Comparison of ENCODE assay signal across 8 cellular contexts in the genomic region with DNA sequence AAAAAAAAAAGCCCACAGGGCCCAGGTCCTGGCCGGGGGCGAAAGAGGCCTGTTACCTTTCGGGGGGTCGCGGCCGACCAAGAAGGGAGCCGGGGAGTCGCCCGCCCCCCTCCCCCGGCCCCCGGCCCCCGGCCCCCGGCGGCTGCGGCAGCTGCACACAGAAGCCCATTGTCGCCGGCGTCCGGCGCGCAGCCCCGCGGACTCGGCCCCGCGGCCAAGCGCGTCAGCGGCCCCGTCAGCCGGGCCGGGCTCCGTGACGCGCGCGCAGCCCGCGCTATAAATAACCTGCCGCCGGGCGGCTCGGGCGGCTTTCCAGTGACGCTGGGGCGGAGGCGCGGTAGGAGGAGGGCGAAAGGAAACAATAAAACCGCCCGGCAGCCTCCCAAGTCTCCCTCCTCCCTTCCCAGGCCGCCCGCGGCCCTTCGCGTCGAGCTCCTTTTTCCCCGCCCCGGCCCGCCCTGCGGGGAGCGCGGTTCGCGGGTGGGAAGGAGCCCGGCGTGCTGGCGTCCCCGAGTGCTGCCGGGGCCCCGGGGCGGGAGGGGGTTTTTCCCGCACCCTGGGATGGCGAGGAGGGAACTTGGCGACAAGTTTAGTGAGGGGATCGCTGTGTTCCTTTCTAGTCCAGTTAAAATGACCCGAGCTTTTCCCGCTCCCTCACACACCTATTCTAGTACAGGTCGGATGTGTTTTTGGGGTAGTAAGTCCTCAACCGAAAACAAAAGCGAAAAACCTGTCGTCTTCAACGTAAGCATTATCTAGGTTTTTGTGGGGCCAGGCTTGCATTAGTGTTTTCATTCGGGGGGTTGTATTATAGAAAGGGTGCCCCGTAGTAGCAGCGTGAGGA. TPM values are rescaled to one million over a fixed set of nuclear protein-coding genes. Genes with fewer than 3 reads are reported as not detected.
A peak's percentile ranks its signal among the peaks of the same experiment; 100 is the strongest.
DNase-seq lines count a peak whose midpoint lies in the region; ATAC-seq and TF ChIP-seq lines count a peak whose summit lies in the region.

No MANE protein-coding gene starts in this region.

- peak overlapping the region; percentile 97 for H3K27ac Mint-ChIP-seq in neural crest cell (ENCODE audit: unreplicated experiment)
- peak overlapping the region; percentile 98 to 99 for H3K27ac Mint-ChIP-seq in stimulated activated naive CD8-positive, alpha-beta T cell treated with anti-CD3 and anti-CD28 coated beads, Interleukin-15, amount 100 ng/mL, for 72 hours

- H3K9me3 Mint-ChIP-seq in neural crest cell = no peaks in the 10 kb centered on the region
- H3K9me3 Mint-ChIP-seq in stimulated activated naive CD8-positive, alpha-beta T cell treated with anti-CD3 and anti-CD28 coated beads, Interleukin-15, amount 100 ng/mL, for 72 hours = no peaks in the 10 kb centered on the region

- POLR2A ChIA-PET in RWPE1 (lab: Yijun Ruan, JAX; ENCODE audit: low non-redundant PET) = interaction anchor here (0.5 kb wide), 1 partner anchor 52 kb away, joined by 6 read pairs; no protein-coding TSS in a partner anchor

- peaks cover 2% of the 10 kb centered on the region for H3K27me3 Mint-ChIP-seq in neural crest cell (ENCODE audit: low read depth)
- no peaks in the 10 kb centered on the region for H3K27me3 Mint-ChIP-seq in stimulated activated naive CD8-positive, alpha-beta T cell treated with anti-CD3 and anti-CD28 coated beads, Interleukin-15, amount 100 ng/mL, for 72 hours

- peak overlapping the region; percentile 92 for H3K4me3 Mint-ChIP-seq in neural crest cell
- peak overlapping the region; percentile 96 to 97 for H3K4me3 Mint-ChIP-seq in stimulated activated naive CD8-positive, alpha-beta T cell treated with anti-CD3 and anti-CD28 coated beads, Interleukin-15, amount 100 ng/mL, for 72 hours

- CTCF ChIA-PET in RWPE1 (lab: Yijun Ruan, JAX) = no interaction called here

- TF ChIP-seq CTCF in RWPE1 (conservative IDR thresholded peaks at IDR 0.05; ENCODE audit: low read depth) = no peak
- TF ChIP-seq CTCF in fibroblast of villous mesenchyme (IDR thresholded peaks at IDR 0.05; ENCODE audit: insufficient read depth, low read depth, low read length) = no peak
- no peak for TF ChIP-seq CTCF in neural crest cell (conservative IDR thresholded peaks at IDR 0.05)

- H3K36me3 Mint-ChIP-seq in neural crest cell (ENCODE audit: low read depth) = no peaks in the 10 kb centered on the region

- H3K27ac ChIP-seq in RWPE1 = peak overlapping the region; percentile 99

- H3K4me1 Mint-ChIP-seq in neural crest cell = peaks cover 55% of the 10 kb centered on the region
- H3K4me1 Mint-ChIP-seq in stimulated activated naive CD8-positive, alpha-beta T cell treated with anti-CD3 and anti-CD28 coated beads, Interleukin-15, amount 100 ng/mL, for 72 hours = peaks cover 51% of the 10 kb centered on the region

- H3K4me3 ChIP-seq in fibroblast of villous mesenchyme (ENCODE audit: low read depth, low read length) = peak overlapping the region; percentile 96

- DNase-seq in Daoy (ENCODE audit: low read depth) (peak; percentile 92), KG1 (lab: John Stamatoyannopoulos, UW) (peak; percentile 17), RWPE1 (ENCODE audit: low spot score) (peak; percentile 91), activated gamma-delta T cell (lab: John Stamatoyannopoulos, UW) (peak; percentile 92), fibroblast of villous mesenchyme (ENCODE audit: low read depth) (peak; percentile 96), neural crest cell (ENCODE audit: low read depth, low spot score) (peak; percentile 84)
- peak; percentile 88 to 91 for DNase-seq in stimulated activated naive CD8-positive, alpha-beta T cell treated with anti-CD3 and anti-CD28 coated beads, Interleukin-15, amount 100 ng/mL, for 72 hours

- ATAC-seq in GM21825 (IDR thresholded peaks at IDR 0.05; ENCODE audit: unreplicated experiment) = peak; percentile 59
- ATAC-seq in stimulated activated naive CD8-positive, alpha-beta T cell treated with anti-CD3 and anti-CD28 coated beads, Interleukin-15, amount 100 ng/mL, for 72 hours = peak; percentile 74

RNA-seq across cellular contexts. Expression of a gene that starts 10.0 kb away (rescaled TPM):
- 0.06 TPM in 1 of 2 replicates, not detected in the other for total RNA-seq in Daoy (2014; rRNA removed; shearing (Covaris generic))
- total RNA-seq in fibroblast of villous mesenchyme (0.32 TPM in 1 of 2 replicates, not detected in the other), neural crest cell (7.8 and 7.9 TPM in 2 replicates)

Comparison
In these comparisons a context has a peak if more than half of its experiments do, and no peak if none do; other contexts are left out.
1. Peak in every context shown above with its lines: DNase-seq, ATAC-seq, H3K4me3 ChIP-seq and H3K27ac ChIP-seq.
2. DNase-seq: peak in every context shown above with its lines; median percentile 96 in fibroblast of villous mesenchyme; 92 in Daoy; 92 in activated gamma-delta T cell; 91 in RWPE1; 90 in stimulated activated naive CD8-positive, alpha-beta T cell treated with anti-CD3 and anti-CD28 coated beads, Interleukin-15, amount 100 ng/mL, for 72 hours; 84 in neural crest cell; 17 in KG1.